In the genomic region with DNA sequence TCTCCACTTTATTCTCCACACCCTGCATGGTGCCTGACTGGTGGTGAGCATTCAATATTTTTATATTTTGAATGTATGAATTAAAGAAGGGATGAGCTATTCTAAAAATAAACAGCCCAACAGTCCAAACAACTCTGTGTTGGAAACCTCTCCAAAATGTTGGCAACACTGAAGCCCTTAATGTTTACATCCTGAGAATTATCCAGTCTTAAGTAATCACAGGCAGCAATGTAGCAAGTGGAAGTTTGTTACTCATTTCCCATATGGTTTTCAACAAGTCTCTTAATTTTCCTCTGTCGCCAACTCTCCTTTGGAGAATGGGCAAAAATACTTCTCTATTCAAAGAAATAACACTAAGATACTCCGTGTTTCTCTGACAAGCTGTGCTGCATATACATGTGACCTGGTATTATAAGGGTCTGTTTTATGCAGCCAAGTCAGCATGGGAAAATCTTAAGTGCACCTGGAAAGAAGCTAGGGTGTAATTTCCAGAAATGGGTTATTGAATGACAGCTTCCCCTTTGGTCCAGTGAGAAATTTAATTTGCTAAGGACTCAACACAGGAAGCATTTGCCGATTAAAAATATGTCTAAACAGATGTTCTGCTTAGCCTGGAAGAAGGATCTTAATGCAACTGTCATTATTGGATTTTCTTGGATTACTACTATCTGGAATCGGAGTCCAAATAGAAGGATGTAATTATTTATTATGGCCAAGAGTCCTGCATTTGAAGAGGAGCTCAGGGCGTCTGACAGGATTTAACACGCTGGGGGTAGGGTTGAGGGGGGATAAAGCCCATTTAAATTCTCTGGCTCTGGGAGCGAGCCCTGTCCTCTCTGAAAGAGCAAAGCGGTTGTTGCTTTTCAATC, we compare ENCODE assay signal across 12 cellular contexts.
"Had no signal": no experiment of that assay in that cellular context is flagged by ENCODE, and none has a peak within 500 bp of the region (broad histone marks: within the 10 kb centered on the region; RNA-seq: fewer than 3 reads in every experiment).

No MANE protein-coding gene starts in this region.

- H3K36me3 ChIP-seq: cardiac muscle cell had no signal

- DNase-seq: activated CD4-positive, alpha-beta T cell treated with anti-CD3 and anti-CD28 coated beads for 36 hours; activated CD8-positive, alpha-beta memory T cell treated with anti-CD3 and anti-CD28 coated beads, Interleukin-2, amount 50 U/mL, for 48 hours; activated CD8-positive, alpha-beta T cell treated with anti-CD3 and anti-CD28 coated beads, Interleukin-2, amount 10 ng/mL, durations not matched to agents 7 days and 5 days; activated naive CD8-positive, alpha-beta T cell treated with anti-CD3 and anti-CD28 coated beads, Interleukin-2, amount 10 ng/mL, durations not matched to agents 7 days and 5 days; effector CD4-positive, alpha-beta T cell; hypothalamus; naive B cell; nucleus accumbens; stimulated activated CD4-positive, alpha-beta T cell treated with anti-CD3 and anti-CD28 coated beads, Interleukin-15, amount 100 ng/mL, for 24 hours had no signal

- H3K27me3 ChIP-seq: cardiac muscle cell had no signal

- ATAC-seq: activated CD4-positive, alpha-beta T cell treated with anti-CD3 and anti-CD28 coated beads for 36 hours; activated CD8-positive, alpha-beta T cell treated with anti-CD3 and anti-CD28 coated beads, Interleukin-2, amount 10 ng/mL, durations not matched to agents 7 days and 5 days had no signal

- H3K36me3 Mint-ChIP-seq: activated naive CD8-positive, alpha-beta T cell treated with anti-CD3 and anti-CD28 coated beads, Interleukin-2, amount 10 ng/mL, durations not matched to agents 7 days and 5 days had no signal

- H3K27ac ChIP-seq: cardiac muscle cell, coronary artery had no signal

- H3K27ac Mint-ChIP-seq: activated CD4-positive, alpha-beta T cell treated with anti-CD3 and anti-CD28 coated beads for 36 hours; activated CD8-positive, alpha-beta T cell treated with anti-CD3 and anti-CD28 coated beads, Interleukin-2, amount 10 ng/mL, durations not matched to agents 7 days and 5 days; activated naive CD8-positive, alpha-beta T cell treated with anti-CD3 and anti-CD28 coated beads, Interleukin-2, amount 10 ng/mL, durations not matched to agents 7 days and 5 days had no signal

- H3K4me3 ChIP-seq: cardiac muscle cell, coronary artery, lung had no signal

- H3K9me3 Mint-ChIP-seq: activated naive CD8-positive, alpha-beta T cell treated with anti-CD3 and anti-CD28 coated beads, Interleukin-2, amount 10 ng/mL, durations not matched to agents 7 days and 5 days had no signal

- H3K4me3 Mint-ChIP-seq: activated CD4-positive, alpha-beta T cell treated with anti-CD3 and anti-CD28 coated beads for 36 hours; activated CD8-positive, alpha-beta T cell treated with anti-CD3 and anti-CD28 coated beads, Interleukin-2, amount 10 ng/mL, durations not matched to agents 7 days and 5 days; activated naive CD8-positive, alpha-beta T cell treated with anti-CD3 and anti-CD28 coated beads, Interleukin-2, amount 10 ng/mL, durations not matched to agents 7 days and 5 days had no signal

- H3K4me1 Mint-ChIP-seq: activated CD4-positive, alpha-beta T cell treated with anti-CD3 and anti-CD28 coated beads for 36 hours; activated naive CD8-positive, alpha-beta T cell treated with anti-CD3 and anti-CD28 coated beads, Interleukin-2, amount 10 ng/mL, durations not matched to agents 7 days and 5 days; naive B cell had no signal
